12 cellular contexts compared by ENCODE assay signal in the genomic region with DNA sequence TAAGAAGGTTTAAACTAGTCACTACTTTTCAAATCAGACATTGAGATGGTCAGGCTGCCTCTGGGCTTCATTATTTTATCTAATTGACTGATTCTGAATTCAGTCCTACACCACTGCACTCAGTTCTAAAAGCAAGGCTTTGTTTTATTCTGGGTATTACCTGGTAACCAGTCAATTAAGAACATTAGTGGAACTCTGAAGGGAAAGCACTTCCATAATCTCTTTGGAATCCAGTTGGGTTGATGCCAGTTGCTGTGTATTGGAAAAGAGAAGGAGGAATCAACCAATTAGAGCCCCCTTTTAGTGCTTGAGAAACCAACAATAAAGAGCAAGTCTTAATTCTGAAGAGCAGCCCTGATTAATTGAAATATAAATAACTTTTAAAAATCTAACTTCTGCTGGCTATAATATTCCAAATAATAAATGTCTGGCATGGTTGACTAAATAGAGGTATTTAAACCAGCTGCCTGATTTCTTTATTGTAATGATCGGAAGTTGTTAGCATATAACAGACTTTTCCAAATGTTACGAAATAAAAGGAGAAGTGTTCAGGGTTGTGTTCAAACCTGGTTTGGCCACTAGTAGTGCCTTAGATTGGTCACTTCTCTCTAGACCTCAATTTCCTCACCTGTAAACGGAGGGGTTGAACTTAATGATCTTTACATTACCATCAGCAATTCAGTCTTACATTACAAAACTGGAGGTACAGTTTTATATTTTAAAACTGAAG. TPM values are rescaled to one million over a fixed set of nuclear protein-coding genes. Genes with fewer than 3 reads are reported as not detected.
A peak's percentile ranks its signal among the peaks of the same experiment; 100 is the strongest.
DNase-seq lines count a peak whose midpoint lies in the region; ATAC-seq and TF ChIP-seq lines count a peak whose summit lies in the region.
"Had no signal": no experiment of that assay in that cellular context is flagged by ENCODE, and none has a peak within 500 bp of the region (broad histone marks: within the 10 kb centered on the region; RNA-seq: fewer than 3 reads in every experiment).

No MANE protein-coding gene starts in this region.

- DNase-seq in EH (ENCODE audit: low read depth) (peak; percentile 44), NOMO-1 (lab: John Stamatoyannopoulos, UW; ENCODE audit: unreplicated experiment in 2 of 2) (peak; percentile 48 to 68), esophagus muscularis mucosa (ENCODE audit: extremely low spot score) (no peak), psoas muscle (no peak), iPS-NIHi7 (ENCODE audit: extremely low spot score) (no peak), SK-N-DZ (ENCODE audit: low spot score) (no peak)
- DNase-seq: activated naive CD4-positive, alpha-beta T cell treated with Interleukin-2 at 50 U/mL for 16 hours; DND-41; NCI-H2029 treated with DMSO at 0.1 percent for 48 hours; pancreas had no signal

- H3K27ac ChIP-seq in esophagus muscularis mucosa (replicated peaks in 1 of 4) (peak overlapping the region; percentile 82 to 90 (median 87)), psoas muscle (peak overlapping the region; percentile 94)

- no peak for TF ChIP-seq POLR2A in esophagus muscularis mucosa (IDR thresholded peaks at IDR 0.05; ENCODE audit: low read depth)

- WGBS in esophagus muscularis mucosa, result 61% methylated on average over 3 of the region's 3 CpGs
- 81 to 90% (median 88%) methylated on average over 3 of the region's 3 CpGs for WGBS in psoas muscle, 3 donors

- peaks cover 80 to 91% (median 84%) of the 10 kb centered on the region in 4 donors for H3K4me1 ChIP-seq in esophagus muscularis mucosa
- peaks cover 86% of the 10 kb centered on the region for H3K4me1 ChIP-seq in psoas muscle

- H3K27me3 ChIP-seq in esophagus muscularis mucosa (no peaks in the 10 kb centered on the region), psoas muscle (ENCODE audit: insufficient read depth in 3 of 3, low read length in 2 of 3) (no peaks in the 10 kb centered on the region)
- H3K27me3 ChIP-seq: pancreas had no signal

- H3K4me3 ChIP-seq in esophagus muscularis mucosa (no peak overlapping the region), psoas muscle (peak overlapping the region; percentile 71)
- H3K4me3 ChIP-seq: pancreas had no signal

- intact Hi-C loops in esophagus muscularis mucosa (cut with DNase I), result no loop called here
- intact Hi-C loops in psoas muscle (cut with DNase I), result no loop called here

- TF ChIP-seq CTCF in esophagus muscularis mucosa (IDR thresholded peaks at IDR 0.05), result peak in 1 of 3 experiments; percentile 9
- TF ChIP-seq CTCF in psoas muscle (IDR thresholded peaks at IDR 0.05), result peak; percentile 4

- ATAC-seq in psoas muscle (no peak), HG03135 (IDR thresholded peaks at IDR 0.05; ENCODE audit: unreplicated experiment) (no peak), GM21528 (IDR thresholded peaks at IDR 0.05; ENCODE audit: low FRiP score, unreplicated experiment) (no peak)

- TF ChIP-seq EP300 in esophagus muscularis mucosa (IDR thresholded peaks at IDR 0.05), result no peak

- H3K9me3 ChIP-seq in esophagus muscularis mucosa (no peaks in the 10 kb centered on the region), psoas muscle (no peaks in the 10 kb centered on the region)
- H3K9me3 ChIP-seq: pancreas had no signal

- H3K36me3 ChIP-seq in esophagus muscularis mucosa (no peaks in the 10 kb centered on the region), psoas muscle (ENCODE audit: insufficient read depth in 1 of 2, low read depth in 1 of 2) (no peaks in the 10 kb centered on the region)

RNA-seq across cellular contexts. Expression of a gene that starts 32.0 kb away (rescaled TPM):
- total RNA-seq in esophagus muscularis mucosa (10 to 100 TPM; 44.9 to 96.4 (median 54.4) TPM), psoas muscle (100 to 1,000 TPM in 3 of 4 donors, 10 to 100 TPM in 1; 95.0 to 262 (median 225) TPM)
- 10 to 100 TPM; 30.4 to 86.4 (median 33.1) TPM for polyA plus RNA-seq in psoas muscle
- polyA plus RNA-seq in SK-N-DZ (2014; cell fraction: cytosol; rRNA removed), result 11.3 and 13.5 TPM in 2 replicates
- polyA plus RNA-seq in SK-N-DZ (2014; cell fraction: nucleus; rRNA removed), result 6.8 and 8.3 TPM in 2 replicates

Comparison
In these comparisons a context has a peak if more than half of its experiments do, and no peak if none do; other contexts are left out.
1. DNase-seq: peak in EH (single experiment) and NOMO-1 (2 of 2); none in esophagus muscularis mucosa (single experiment), psoas muscle (0 of 2), iPS-NIHi7 (single experiment) and SK-N-DZ (single experiment).